ENCODE assay signal across 24 cellular contexts in the genomic region with DNA sequence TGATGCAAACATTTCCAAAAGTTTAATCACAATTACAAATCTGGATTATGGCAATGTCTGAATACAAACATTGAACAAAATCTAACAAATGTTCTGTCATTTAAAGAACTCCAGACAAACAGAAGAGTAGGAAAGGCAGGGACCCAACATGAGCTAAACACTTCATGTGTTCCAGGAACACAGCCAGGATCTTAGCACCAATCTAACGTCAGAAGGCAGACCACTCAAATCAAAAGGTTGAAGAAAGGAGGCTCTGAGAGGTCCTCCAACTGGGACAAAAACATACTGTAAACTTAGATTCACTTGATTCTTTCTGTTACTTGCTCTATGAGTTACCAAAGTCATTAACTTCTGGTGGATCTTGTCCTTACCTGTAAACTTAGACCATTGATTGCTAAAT.
A peak's percentile ranks its signal among the peaks of the same experiment; 100 is the strongest.
DNase-seq lines count a peak whose midpoint lies in the region; ATAC-seq, FAIRE-seq and TF ChIP-seq lines count a peak whose summit lies in the region.
"Had no signal": no experiment of that assay in that cellular context is flagged by ENCODE, and none has a peak within 500 bp of the region (broad histone marks: within the 10 kb centered on the region; RNA-seq: fewer than 3 reads in every experiment).

No MANE protein-coding gene starts in this region.

- CTCF ChIA-PET in activated CD4-positive, alpha-beta T cell treated with anti-CD3 and anti-CD28 coated beads, Interleukin-2, amount 10 ng/mL, durations not matched to agents 7 days and 5 days (lab: Charles Lee) = no interaction called here

- H4K20me1 ChIP-seq in astrocyte (ENCODE audit: insufficient read depth, low read length) = no peaks in the 10 kb centered on the region

- H3K9me3 ChIP-seq in astrocyte (ENCODE audit: insufficient read depth, low read depth, low read length) = peaks cover 4% of the 10 kb centered on the region
- H3K9me3 ChIP-seq in left lung = no peaks in the 10 kb centered on the region
- H3K9me3 ChIP-seq: MG63, SJCRH30 had no signal

- no peak overlapping the region for H3K4me3 Mint-ChIP-seq in astrocyte (ENCODE audit: unreplicated experiment)
- no peak overlapping the region for H3K4me3 Mint-ChIP-seq in activated CD4-positive, alpha-beta T cell treated with anti-CD3 and anti-CD28 coated beads, Interleukin-2, amount 10 ng/mL, durations not matched to agents 7 days and 5 days
- H3K4me3 Mint-ChIP-seq: activated CD8-positive, alpha-beta T cell treated with anti-CD3 and anti-CD28 coated beads, Interleukin-2, amount 10 ng/mL, durations not matched to agents 7 days and 5 days; activated naive CD8-positive, alpha-beta T cell treated with anti-CD3 and anti-CD28 coated beads for 36 hours; T-cell had no signal

- no peak overlapping the region for H2AFZ ChIP-seq in astrocyte (ENCODE audit: low read depth, low read length)

- no peaks in the 10 kb centered on the region for H3K36me3 Mint-ChIP-seq in astrocyte (ENCODE audit: low read depth, unreplicated experiment)
- no peaks in the 10 kb centered on the region for H3K36me3 Mint-ChIP-seq in activated CD4-positive, alpha-beta T cell treated with anti-CD3 and anti-CD28 coated beads, Interleukin-2, amount 10 ng/mL, durations not matched to agents 7 days and 5 days (ENCODE audit: low read depth)
- H3K36me3 Mint-ChIP-seq: activated naive CD8-positive, alpha-beta T cell treated with anti-CD3 and anti-CD28 coated beads for 36 hours; T-cell had no signal

- no peaks in the 10 kb centered on the region for H3K9me3 Mint-ChIP-seq in astrocyte (ENCODE audit: unreplicated experiment)
- peaks cover 2% of the 10 kb centered on the region for H3K9me3 Mint-ChIP-seq in activated CD4-positive, alpha-beta T cell treated with anti-CD3 and anti-CD28 coated beads, Interleukin-2, amount 10 ng/mL, durations not matched to agents 7 days and 5 days
- H3K9me3 Mint-ChIP-seq: activated naive CD8-positive, alpha-beta T cell treated with anti-CD3 and anti-CD28 coated beads for 36 hours had no signal

- H3K27me3 Mint-ChIP-seq in astrocyte (ENCODE audit: low read depth, unreplicated experiment) = no peaks in the 10 kb centered on the region
- no peaks in the 10 kb centered on the region for H3K27me3 Mint-ChIP-seq in activated CD4-positive, alpha-beta T cell treated with anti-CD3 and anti-CD28 coated beads, Interleukin-2, amount 10 ng/mL, durations not matched to agents 7 days and 5 days
- H3K27me3 Mint-ChIP-seq: activated naive CD8-positive, alpha-beta T cell treated with anti-CD3 and anti-CD28 coated beads for 36 hours; T-cell had no signal

- H3K27me3 ChIP-seq in astrocyte (ENCODE audit: insufficient read depth, low read length) (no peaks in the 10 kb centered on the region), left lung (no peaks in the 10 kb centered on the region)
- H3K27me3 ChIP-seq: SJCRH30 had no signal

- no peak overlapping the region for H3K27ac Mint-ChIP-seq in astrocyte (ENCODE audit: unreplicated experiment)
- no peak overlapping the region for H3K27ac Mint-ChIP-seq in activated CD4-positive, alpha-beta T cell treated with anti-CD3 and anti-CD28 coated beads, Interleukin-2, amount 10 ng/mL, durations not matched to agents 7 days and 5 days
- H3K27ac Mint-ChIP-seq: activated CD8-positive, alpha-beta T cell treated with anti-CD3 and anti-CD28 coated beads, Interleukin-2, amount 10 ng/mL, durations not matched to agents 7 days and 5 days; activated naive CD8-positive, alpha-beta T cell treated with anti-CD3 and anti-CD28 coated beads for 36 hours; T-cell had no signal

- H3K4me1 ChIP-seq in astrocyte (ENCODE audit: insufficient read depth, low read length) (no peaks in the 10 kb centered on the region), left lung (no peaks in the 10 kb centered on the region)
- H3K4me1 ChIP-seq: SJCRH30 had no signal

- no peaks in the 10 kb centered on the region for H3K4me1 Mint-ChIP-seq in astrocyte (ENCODE audit: low read depth, unreplicated experiment)
- no peaks in the 10 kb centered on the region for H3K4me1 Mint-ChIP-seq in activated CD4-positive, alpha-beta T cell treated with anti-CD3 and anti-CD28 coated beads, Interleukin-2, amount 10 ng/mL, durations not matched to agents 7 days and 5 days
- H3K4me1 Mint-ChIP-seq: activated naive CD8-positive, alpha-beta T cell treated with anti-CD3 and anti-CD28 coated beads for 36 hours; T-cell had no signal

- no peak overlapping the region for H3K9ac ChIP-seq in astrocyte (ENCODE audit: low read length)

- no peaks in the 10 kb centered on the region for H3K79me2 ChIP-seq in astrocyte (ENCODE audit: insufficient read depth, low read length)

- POLR2A ChIA-PET in activated CD4-positive, alpha-beta T cell treated with anti-CD3 and anti-CD28 coated beads, Interleukin-2, amount 10 ng/mL, durations not matched to agents 7 days and 5 days (lab: Charles Lee) = no interaction called here

- no peak overlapping the region for H3K27ac ChIP-seq in astrocyte (ENCODE audit: low read depth, low read length)
- H3K27ac ChIP-seq in left lung = peak overlapping the region in 1 of 2 donors; percentile 50
- H3K27ac ChIP-seq: SJCRH30, skin epidermis had no signal

- no peak for TF ChIP-seq CTCF in astrocyte (IDR thresholded peaks at IDR 0.05; ENCODE audit: insufficient read depth, low read depth, low read length)
- TF ChIP-seq CTCF in left lung (IDR thresholded peaks at IDR 0.05) = no peak

- H3K4me3 ChIP-seq in astrocyte (ENCODE audit: insufficient read depth, low read depth, low read length) (no peak overlapping the region), left lung (no peak overlapping the region)
- H3K4me3 ChIP-seq: GM12878, K562, MG63, SJCRH30, skin epidermis had no signal

- no peak overlapping the region for H3K4me2 ChIP-seq in astrocyte (ENCODE audit: low read length)

- intact Hi-C loops in left ventricle myocardium superior (cut with micrococcal nuclease) = no loop called here
- intact Hi-C loops in cardiac septum (cut with DNase I) = no loop called here
- intact Hi-C loops in left lung (cut with DNase I) = no loop called here

- peak; percentile 36 for ATAC-seq in left ventricle myocardium superior
- peak; percentile 88 for ATAC-seq in left lung
- no peak for ATAC-seq in HG03159 (IDR thresholded peaks at IDR 0.05; ENCODE audit: unreplicated experiment)
- ATAC-seq: activated CD8-positive, alpha-beta T cell treated with anti-CD3 and anti-CD28 coated beads, Interleukin-2, amount 10 ng/mL, durations not matched to agents 7 days and 5 days; GM12878; K562; Panc1; T-cell had no signal

- no peak for FAIRE-seq in astrocyte (lab: Jason Lieb, UNC)
- FAIRE-seq: GM12878, K562 had no signal

- H3K36me3 ChIP-seq in astrocyte (ENCODE audit: insufficient read depth, low read length) = no peaks in the 10 kb centered on the region
- H3K36me3 ChIP-seq in left lung = no peaks in the 10 kb centered on the region
- H3K36me3 ChIP-seq: MG63, SJCRH30 had no signal

- DNase-seq in left ventricle myocardium superior (no peak), cardiac septum (ENCODE audit: low spot score) (no peak), astrocyte (ENCODE audit: low read depth) (peak; percentile 8), left lung (no peak), NCI-H2081 treated with DMSO at 0.1 percent for 48 hours (lab: John Stamatoyannopoulos, UW) (no peak), mucosa of gallbladder (ENCODE audit: low spot score) (no peak)
- DNase-seq in activated CD4-positive, alpha-beta T cell treated with anti-CD3 and anti-CD28 coated beads, Interleukin-2, amount 10 ng/mL, durations not matched to agents 7 days and 5 days = no peak
- DNase-seq: activated CD4-positive, CD25-positive, alpha-beta regulatory T cell treated with anti-CD3 and anti-CD28 coated beads, Interleukin-2, amount 50 U/mL, for 72 hours; activated CD8-positive, alpha-beta T cell treated with anti-CD3 and anti-CD28 coated beads, Interleukin-2, amount 10 ng/mL, durations not matched to agents 7 days and 5 days; activated effector memory CD4-positive, alpha-beta T cell treated with Interleukin-2 at 50 U/mL for 16 hours; activated naive CD8-positive, alpha-beta T cell treated with anti-CD3 and anti-CD28 coated beads for 36 hours; activated T-cell treated with anti-CD3 and anti-CD28 coated beads for 4 hours; effector memory CD4-positive, alpha-beta T cell; kidney; mammary epithelial cell; MG63; NCI-H524 treated with DMSO at 0.1 percent for 48 hours; SJCRH30; T-cell had no signal
